ENCODE assay signal across 21 cellular contexts in the genomic region with DNA sequence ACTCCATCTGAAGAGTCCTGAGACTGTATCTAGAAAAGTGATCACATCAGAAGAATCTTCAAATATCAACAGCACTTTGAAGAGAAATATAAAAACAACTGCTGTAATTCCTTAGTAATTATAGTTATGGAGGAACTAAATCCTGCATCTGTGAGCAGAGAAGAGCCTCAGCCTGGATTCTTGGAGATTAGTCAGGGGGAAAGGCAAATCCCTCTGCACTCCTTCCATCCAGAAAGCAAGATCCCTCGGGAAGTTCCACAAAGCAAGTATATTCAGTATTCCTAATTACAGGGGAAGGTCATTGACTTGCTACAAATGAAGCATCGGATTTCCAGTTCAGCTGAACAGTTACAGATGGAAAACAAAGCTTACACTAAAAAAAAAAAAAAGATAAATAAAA.
A peak's percentile ranks its signal among the peaks of the same experiment; 100 is the strongest.
DNase-seq lines count a peak whose midpoint lies in the region; ATAC-seq lines count a peak whose summit lies in the region.
"Had no signal": no experiment of that assay in that cellular context is flagged by ENCODE, and none has a peak within 500 bp of the region (broad histone marks: within the 10 kb centered on the region; RNA-seq: fewer than 3 reads in every experiment).

No MANE protein-coding gene starts in this region.

- H3K27me3 Mint-ChIP-seq in activated CD4-positive, alpha-beta T cell treated with anti-CD3 and anti-CD28 coated beads, Interleukin-2, amount 10 ng/mL, durations not matched to agents 24 days and 14 days, result no peaks in the 10 kb centered on the region

- ATAC-seq in GM21529 (IDR thresholded peaks at IDR 0.05; ENCODE audit: unreplicated experiment) (no peak), HG02884 (IDR thresholded peaks at IDR 0.05; ENCODE audit: unreplicated experiment) (no peak)
- ATAC-seq: A549 had no signal

- H3K9me3 Mint-ChIP-seq in activated CD4-positive, alpha-beta T cell treated with anti-CD3 and anti-CD28 coated beads, Interleukin-2, amount 10 ng/mL, durations not matched to agents 24 days and 14 days, result no peaks in the 10 kb centered on the region

- intact Hi-C loops in activated CD4-positive, alpha-beta T cell treated with anti-CD3 and anti-CD28 coated beads, Interleukin-2, amount 10 ng/mL, durations not matched to agents 24 days and 14 days (cut with micrococcal nuclease), result no loop called here

- H3K27ac Mint-ChIP-seq in activated CD4-positive, alpha-beta T cell treated with anti-CD3 and anti-CD28 coated beads, Interleukin-2, amount 10 ng/mL, durations not matched to agents 24 days and 14 days, result peak overlapping the region; percentile 17
- H3K27ac Mint-ChIP-seq: CD14-positive monocyte; CD4-positive, alpha-beta T cell; CD8-positive, alpha-beta memory T cell had no signal

- no peaks in the 10 kb centered on the region for H3K4me1 Mint-ChIP-seq in activated CD4-positive, alpha-beta T cell treated with anti-CD3 and anti-CD28 coated beads, Interleukin-2, amount 10 ng/mL, durations not matched to agents 24 days and 14 days
- H3K4me1 Mint-ChIP-seq: CD14-positive monocyte had no signal

- no peaks in the 10 kb centered on the region for H3K36me3 Mint-ChIP-seq in activated CD4-positive, alpha-beta T cell treated with anti-CD3 and anti-CD28 coated beads, Interleukin-2, amount 10 ng/mL, durations not matched to agents 24 days and 14 days (ENCODE audit: low read depth)
- H3K36me3 Mint-ChIP-seq: CD14-positive monocyte; CD8-positive, alpha-beta memory T cell had no signal

- no peak for DNase-seq in activated CD4-positive, alpha-beta T cell treated with anti-CD3 and anti-CD28 coated beads, Interleukin-2, amount 10 ng/mL, durations not matched to agents 24 days and 14 days
- no peak for DNase-seq in activated CD4-positive, alpha-beta T cell treated with anti-CD3 and anti-CD28 coated beads for 48 hours
- DNase-seq in NCI-H2171 (lab: John Stamatoyannopoulos, UW) (peak; percentile 42), NCI-H82 treated with DMSO at 0.1 percent for 48 hours (lab: John Stamatoyannopoulos, UW; ENCODE audit: unreplicated experiment) (peak; percentile 67)
- no peak for DNase-seq in activated T-cell treated with anti-CD3 and anti-CD28 coated beads, Interleukin-2, amount 50 U/mL, for 1 hour
- DNase-seq: 8988T; ACHN; AML-193; BE2C; CD4-positive, alpha-beta T cell; CD8-positive, alpha-beta memory T cell; DMS53; DMS79 treated with DMSO at 0.1 percent for 48 hours; GF-D8; GM23248; H7; HCEC 1CT had no signal

- H3K4me3 Mint-ChIP-seq in activated CD4-positive, alpha-beta T cell treated with anti-CD3 and anti-CD28 coated beads, Interleukin-2, amount 10 ng/mL, durations not matched to agents 24 days and 14 days, result no peak overlapping the region
- H3K4me3 Mint-ChIP-seq: CD14-positive monocyte; CD4-positive, alpha-beta T cell; CD8-positive, alpha-beta memory T cell had no signal

Comparison
In these comparisons a context has a peak if more than half of its experiments do, and no peak if none do; other contexts are left out.
1. DNase-seq: peak in NCI-H2171 (single experiment) and NCI-H82 treated with DMSO at 0.1 percent for 48 hours (single experiment); none in activated CD4-positive, alpha-beta T cell treated with anti-CD3 and anti-CD28 coated beads, Interleukin-2, amount 10 ng/mL, durations not matched to agents 24 days and 14 days (single experiment), activated CD4-positive, alpha-beta T cell treated with anti-CD3 and anti-CD28 coated beads for 48 hours (single experiment) and activated T-cell treated with anti-CD3 and anti-CD28 coated beads, Interleukin-2, amount 50 U/mL, for 1 hour (single experiment).